ENCODE assay signal across 16 cellular contexts in the genomic region with DNA sequence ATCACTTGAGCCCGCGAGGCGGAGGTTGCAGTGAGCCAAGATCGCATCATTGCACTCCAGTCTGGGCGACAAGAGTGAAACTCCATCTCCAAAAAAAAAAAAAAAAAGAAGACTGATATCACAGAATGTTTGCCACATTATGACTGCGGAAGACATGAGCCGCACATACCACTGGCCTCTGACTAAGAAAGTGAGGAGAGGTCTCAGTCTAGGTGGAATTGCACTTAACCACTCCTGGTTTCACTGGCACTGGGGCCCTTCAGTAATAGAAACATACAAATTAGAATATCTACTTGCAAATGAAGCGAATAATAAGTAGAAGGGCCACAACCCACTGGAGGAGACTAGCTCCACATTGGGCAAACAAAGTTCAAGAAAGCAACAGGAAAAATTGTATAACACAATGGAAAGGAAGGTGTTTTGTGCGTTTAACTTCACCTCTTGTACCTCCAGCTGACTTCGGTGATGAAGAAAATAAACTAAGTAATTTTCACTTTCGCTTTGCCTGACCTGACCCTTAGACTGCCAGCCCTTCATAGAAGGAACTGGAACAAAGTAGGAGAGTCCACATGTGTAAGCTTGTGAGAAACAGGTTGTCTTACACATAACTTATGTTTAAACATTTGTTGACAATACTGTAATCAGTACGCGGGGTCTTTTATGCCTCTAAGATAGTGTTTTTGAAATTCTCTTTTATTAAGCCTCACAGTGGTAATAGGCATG.
"Had no signal": no experiment of that assay in that cellular context is flagged by ENCODE, and none has a peak within 500 bp of the region (broad histone marks: within the 10 kb centered on the region; RNA-seq: fewer than 3 reads in every experiment).

No MANE protein-coding gene starts in this region.

- H3K4me1 Mint-ChIP-seq: activated CD8-positive, alpha-beta memory T cell treated with anti-CD3 and anti-CD28 coated beads, Interleukin-2, amount 10 ng/mL, durations not matched to agents 7 days and 5 days; brain; nephron had no signal

- H3K36me3 ChIP-seq: gastroesophageal sphincter, left ventricle myocardium inferior, upper lobe of left lung had no signal

- DNase-seq: activated CD4-positive, alpha-beta T cell treated with anti-CD3 and anti-CD28 coated beads for 1 hour; activated CD8-positive, alpha-beta memory T cell treated with anti-CD3 and anti-CD28 coated beads, Interleukin-2, amount 10 ng/mL, durations not matched to agents 7 days and 5 days; activated naive CD4-positive, alpha-beta T cell treated with Interleukin-2 at 50 U/mL for 16 hours; amniotic stem cell; left ventricle myocardium inferior; mesenchymal stem cell; occipital lobe; right cardiac atrium; upper lobe of left lung had no signal

- H3K27me3 ChIP-seq: gastroesophageal sphincter, upper lobe of left lung had no signal

- H3K9me3 Mint-ChIP-seq: central memory CD8-positive, alpha-beta T cell; T-helper 2 cell treated with Interferon-gamma antibody and Interleukin-4, amounts not matched to agents 5 μg/mL and 100 μg/mL, for 36 hours had no signal

- H3K27ac ChIP-seq: gastroesophageal sphincter, left ventricle myocardium inferior, upper lobe of left lung had no signal

- H3K4me3 ChIP-seq: gastroesophageal sphincter, left ventricle myocardium inferior, upper lobe of left lung had no signal

- H3K36me3 Mint-ChIP-seq: activated CD8-positive, alpha-beta memory T cell treated with anti-CD3 and anti-CD28 coated beads, Interleukin-2, amount 10 ng/mL, durations not matched to agents 7 days and 5 days; brain had no signal

- H3K4me3 Mint-ChIP-seq: activated CD8-positive, alpha-beta memory T cell treated with anti-CD3 and anti-CD28 coated beads, Interleukin-2, amount 10 ng/mL, durations not matched to agents 7 days and 5 days; brain; central memory CD8-positive, alpha-beta T cell; nephron; stimulated activated naive CD8-positive, alpha-beta T cell treated with anti-CD3 and anti-CD28 coated beads, Interleukin-15, Interleukin-2, amounts not matched to agents 100 ng/mL and 50 ng/mL, for 24 hours; T-helper 2 cell treated with Interferon-gamma antibody and Interleukin-4, amounts not matched to agents 5 μg/mL and 100 μg/mL, for 36 hours had no signal

- H3K27ac Mint-ChIP-seq: activated CD8-positive, alpha-beta memory T cell treated with anti-CD3 and anti-CD28 coated beads, Interleukin-2, amount 10 ng/mL, durations not matched to agents 7 days and 5 days; brain; nephron; progenitor cell of endocrine pancreas; stimulated activated naive CD8-positive, alpha-beta T cell treated with anti-CD3 and anti-CD28 coated beads, Interleukin-15, Interleukin-2, amounts not matched to agents 100 ng/mL and 50 ng/mL, for 24 hours; T-helper 2 cell treated with Interferon-gamma antibody and Interleukin-4, amounts not matched to agents 5 μg/mL and 100 μg/mL, for 36 hours had no signal

- H3K4me1 ChIP-seq: gastroesophageal sphincter, left ventricle myocardium inferior, upper lobe of left lung had no signal

- H3K27me3 Mint-ChIP-seq: progenitor cell of endocrine pancreas had no signal

- ATAC-seq: activated CD8-positive, alpha-beta memory T cell treated with anti-CD3 and anti-CD28 coated beads, Interleukin-2, amount 10 ng/mL, durations not matched to agents 7 days and 5 days; gastroesophageal sphincter; right cardiac atrium had no signal
